In genomic region chr3:42195879-42196330, GRCh38 we compare ENCODE assay signal across 10 cellular contexts.
DNase-seq lines count a peak whose midpoint lies in the region; ATAC-seq and TF ChIP-seq lines count a peak whose summit lies in the region.
"Had no signal": no experiment of that assay in that cellular context is flagged by ENCODE, and none has a peak within 500 bp of the region (broad histone marks: within the 10 kb centered on the region; RNA-seq: fewer than 3 reads in every experiment).

No MANE protein-coding gene starts in this region.

- ATAC-seq in GM18520 (IDR thresholded peaks at IDR 0.05; ENCODE audit: unreplicated experiment), result peak; percentile 60
- ATAC-seq in GM21390 (IDR thresholded peaks at IDR 0.05; ENCODE audit: unreplicated experiment), result peak; percentile 72
- ATAC-seq in HG03342 (IDR thresholded peaks at IDR 0.05; ENCODE audit: unreplicated experiment), result peak; percentile 76

- peak; percentile 20 for DNase-seq in fibroblast of pulmonary artery (ENCODE audit: low read depth)
- DNase-seq in dermis blood vessel endothelial cell, result no peak
- DNase-seq in NCI-H748 (lab: John Stamatoyannopoulos, UW; ENCODE audit: unreplicated experiment), result no peak
- DNase-seq in NCI-H2196 treated with DMSO at 0.1 percent for 48 hours (lab: John Stamatoyannopoulos, UW; ENCODE audit: unreplicated experiment), result no peak
- no peak for DNase-seq in globus pallidus (ENCODE audit: low spot score)
- DNase-seq: Right ventricle myocardium superior had no signal

- no peak overlapping the region for H3K4me3 ChIP-seq in fibroblast of pulmonary artery (replicated peaks; ENCODE audit: low read depth, low read length)
- H3K4me3 ChIP-seq: skin epidermis had no signal

- TF ChIP-seq CTCF in fibroblast of pulmonary artery (IDR thresholded peaks at IDR 0.05; ENCODE audit: low read length, missing control alignments), result no peak
